Comparison of ENCODE assay signal across 1 cellular context in the genomic region with DNA sequence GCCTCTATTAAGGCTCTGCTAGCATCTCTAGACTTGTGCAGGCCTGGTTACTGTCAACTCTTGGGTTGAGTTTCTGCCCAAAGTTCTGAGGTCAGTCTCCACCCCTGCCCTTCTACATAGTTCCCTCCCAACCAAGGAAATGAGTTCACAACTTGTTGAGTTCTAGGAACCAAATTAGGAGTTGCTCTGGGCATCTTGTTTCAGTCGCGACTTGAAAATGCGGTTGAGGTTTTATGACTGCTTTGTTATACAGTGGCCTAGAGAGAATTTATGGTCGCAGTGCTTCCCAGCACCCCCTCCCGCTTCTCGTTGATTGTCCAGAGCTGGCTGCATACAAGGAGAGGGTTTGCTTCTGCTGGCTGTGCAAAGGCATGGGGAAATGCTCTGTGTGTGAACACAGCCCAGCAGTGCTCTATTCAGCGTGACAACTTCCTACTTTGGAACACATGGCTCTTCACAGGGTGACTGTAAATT.
TF ChIP-seq lines count a peak whose summit lies in the region.

No MANE protein-coding gene starts in this region.

TF ChIP-seq in WTC11, 78 proteins besides CTCF, POLR2A, EP300 and RAD21 (continued from another document):
- TF ChIP-seq ZNF263 (CRISPR knock-in tag; IDR thresholded peaks at IDR 0.05; ENCODE audit: low read depth) (no peak), FOXJ3 (CRISPR knock-in tag; IDR thresholded peaks at IDR 0.05; ENCODE audit: borderline replicate concordance) (no peak), CREM (CRISPR knock-in tag; IDR thresholded peaks at IDR 0.05) (no peak), FOXP1 (CRISPR knock-in tag; IDR thresholded peaks at IDR 0.05; ENCODE audit: borderline replicate concordance) (no peak), CBFB (CRISPR knock-in tag; IDR thresholded peaks at IDR 0.05; ENCODE audit: low read depth) (no peak), ATF1 (CRISPR knock-in tag; IDR thresholded peaks at IDR 0.05) (no peak), MXD4 (CRISPR knock-in tag; IDR thresholded peaks at IDR 0.05; ENCODE audit: borderline replicate concordance) (no peak), ETV6 (CRISPR knock-in tag; IDR thresholded peaks at IDR 0.05) (no peak)
- TF ChIP-seq, protein P1, sequence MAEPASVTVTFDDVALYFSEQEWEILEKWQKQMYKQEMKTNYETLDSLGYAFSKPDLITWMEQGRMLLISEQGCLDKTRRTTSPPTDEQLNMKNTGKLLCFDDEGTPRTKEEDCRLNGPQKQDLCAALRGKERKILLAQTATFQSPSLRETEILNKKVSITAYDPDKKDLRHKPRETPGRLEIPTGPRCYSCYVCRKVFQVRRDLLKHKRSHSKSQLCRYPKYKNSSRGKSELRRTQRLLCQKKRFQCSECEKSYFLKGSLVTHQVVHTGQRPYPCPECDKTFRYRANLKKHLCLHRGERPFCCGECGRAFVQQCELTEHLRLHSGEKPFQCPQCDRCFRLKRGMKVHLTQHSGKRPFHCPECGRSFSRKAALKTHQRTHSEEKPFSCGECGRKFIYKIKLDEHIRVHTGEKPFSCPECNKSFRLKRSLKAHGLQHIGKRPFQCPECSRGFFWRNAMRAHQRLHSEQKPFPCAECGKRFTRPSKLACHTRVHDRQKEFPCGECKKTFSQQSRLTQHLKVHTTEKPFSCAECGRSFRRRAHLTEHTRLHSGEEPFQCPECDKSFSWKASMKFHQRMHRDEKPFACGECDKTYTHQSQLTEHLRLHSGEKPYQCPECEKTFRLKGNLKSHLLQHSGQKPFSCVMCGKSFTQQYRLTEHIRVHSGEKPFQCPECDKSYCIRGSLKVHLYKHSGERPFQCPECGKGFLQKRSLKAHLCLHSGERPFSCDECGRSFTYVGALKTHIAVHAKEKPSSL (CRISPR knock-in tag; conservative IDR thresholded peaks at IDR 0.05), result no peak
- TF ChIP-seq, protein P2, sequence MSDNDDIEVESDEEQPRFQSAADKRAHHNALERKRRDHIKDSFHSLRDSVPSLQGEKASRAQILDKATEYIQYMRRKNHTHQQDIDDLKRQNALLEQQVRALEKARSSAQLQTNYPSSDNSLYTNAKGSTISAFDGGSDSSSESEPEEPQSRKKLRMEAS (CRISPR knock-in tag; IDR thresholded peaks at IDR 0.05), result no peak
- TF ChIP-seq, protein P3, sequence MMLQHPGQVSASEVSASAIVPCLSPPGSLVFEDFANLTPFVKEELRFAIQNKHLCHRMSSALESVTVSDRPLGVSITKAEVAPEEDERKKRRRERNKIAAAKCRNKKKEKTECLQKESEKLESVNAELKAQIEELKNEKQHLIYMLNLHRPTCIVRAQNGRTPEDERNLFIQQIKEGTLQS (CRISPR knock-in tag; conservative IDR thresholded peaks at IDR 0.05), result no peak
